Comparison of ENCODE assay signal across 7 cellular contexts in the genomic region with DNA sequence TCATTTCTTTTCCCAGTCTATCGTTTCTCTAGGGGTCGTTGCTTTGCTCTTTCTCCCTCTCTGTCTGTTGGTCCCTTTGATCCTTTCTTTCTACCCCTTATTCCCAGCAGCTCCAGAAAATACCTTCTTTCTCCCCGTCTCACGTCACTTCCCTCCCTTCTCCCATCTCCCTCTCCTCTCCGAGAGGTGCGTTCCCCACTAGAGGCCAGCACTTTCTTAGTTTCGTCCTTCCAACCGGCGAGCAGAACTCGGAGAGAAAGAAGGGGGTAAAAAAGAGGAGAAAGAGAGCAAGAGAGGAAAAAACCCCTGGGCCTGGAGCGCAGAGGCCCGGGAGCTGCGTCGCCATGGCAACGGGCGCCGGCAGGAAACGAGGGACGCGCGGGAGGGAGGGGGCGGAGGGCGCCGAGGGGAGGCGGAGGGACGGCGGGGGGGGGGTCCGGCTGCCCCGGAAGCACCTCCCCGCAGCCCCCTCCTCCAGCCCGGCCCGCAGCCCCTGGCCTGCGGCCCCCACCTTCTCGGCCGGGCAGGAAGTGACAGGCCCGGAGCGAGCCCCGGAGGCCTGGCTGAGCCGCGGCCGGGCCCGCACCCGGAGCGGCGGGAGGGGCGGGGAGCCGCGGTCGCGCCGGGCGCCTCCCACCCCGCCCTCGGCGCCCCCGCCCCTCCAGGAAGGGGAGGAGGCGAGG. TPM values are rescaled to one million over a fixed set of nuclear protein-coding genes. Genes with fewer than 3 reads are reported as not detected.
DNase-seq lines count a peak whose midpoint lies in the region; ATAC-seq and TF ChIP-seq lines count a peak whose summit lies in the region.
"Not testable (repeated sequence)": the region's sequence is repeated elsewhere in the genome, so short reads cannot be mapped to it uniquely, and the experiment has no call there.

A gene (plus strand): TSS at position 477 of the 683 bp plus-strand sequence. CDS start 3,169 bp downstream, outside the sequence.

- not testable (repeated sequence) for BruUV-seq in mammary epithelial cell (replicated peaks; lab: Mats Ljungman, UMichigan)

- TF ChIP-seq CTCF in mammary epithelial cell (conservative IDR thresholded peaks at IDR 0.05 in 1 of 2, IDR thresholded peaks at IDR 0.05 in 1 of 2; ENCODE audit: extremely low read depth in 1 of 2, insufficient read depth in 1 of 2, low read depth in 1 of 2, low read length in 2 of 2): peak; percentile 36 to 63
- TF ChIP-seq CTCF in sigmoid colon (IDR thresholded peaks at IDR 0.05): peak; percentile 29 to 52 (median 38)

- not testable (repeated sequence) for H4K20me1 ChIP-seq in mammary epithelial cell (ENCODE audit: insufficient read depth, low read length)

- DNase-seq in NCI-H2196 (lab: John Stamatoyannopoulos, UW; ENCODE audit: unreplicated experiment): peak; percentile 61
- DNase-seq in activated CD4-positive, CD25-positive, alpha-beta regulatory T cell (lab: John Stamatoyannopoulos, UW): peak; percentile 42 to 61 (median 58)
- DNase-seq in mammary epithelial cell: peak; percentile 75
- peak; percentile 91 for DNase-seq in sigmoid colon

- H3K36me3 ChIP-seq in mammary epithelial cell (ENCODE audit: insufficient read depth, low read length): not testable (repeated sequence)
- H3K36me3 ChIP-seq in iPS-18a (ENCODE audit: control insufficient read depth, low read depth, low read length) (peaks cover 21% of the 10 kb centered on the region), sigmoid colon (peaks cover 0 to 10% (median 0%) of the 10 kb centered on the region in 4 donors)

- not testable (repeated sequence) for TF ChIP-seq EP300 in sigmoid colon (IDR thresholded peaks at IDR 0.05)

- intact Hi-C loops in mammary epithelial cell (cut with micrococcal nuclease) (loop anchor here (2.0 to 5.0 kb wide), 2 partner anchors 35 to 237 kb away; a partner anchor contains a TSS), sigmoid colon (cut with DNase I) (loop anchor here (2.0 to 10.0 kb wide), 4 partner anchors 37 to 1301 kb away; a partner anchor contains a TSS)

- H3K4me2 ChIP-seq in mammary epithelial cell (ENCODE audit: insufficient read depth, low read depth, low read length): peak within 1 kb of the TSS; percentile 88

- peak within 1 kb of the TSS; percentile 79 for H3K9ac ChIP-seq in mammary epithelial cell (ENCODE audit: insufficient read depth, low read length)
- H3K9ac ChIP-seq in iPS-18a (ENCODE audit: low read length): peak within 1 kb of the TSS; percentile 99

- CTCF ChIA-PET in mammary epithelial cell (lab: Charles Lee; ENCODE audit: low non-redundant PET): interaction anchor here (0.6 to 0.7 kb wide), 2 partner anchors 29 to 260 kb away, joined by 5 to 8 read pairs; no protein-coding TSS in a partner anchor

- in situ Hi-C loops in mammary epithelial cell (cut with MboI; ENCODE audit: low sequenced_read_pairs in 2 of 2): not testable (repeated sequence)

- not testable (repeated sequence) for TF ChIP-seq POLR2A in sigmoid colon (IDR thresholded peaks at IDR 0.05)

- ATAC-seq in GM18520 (IDR thresholded peaks at IDR 0.05; ENCODE audit: unreplicated experiment): peak; percentile 40
- peak; percentile 58 for ATAC-seq in HG03097 (IDR thresholded peaks at IDR 0.05; ENCODE audit: low FRiP score, unreplicated experiment)

- dilution Hi-C loops in mammary epithelial cell (cut with HindIII; ENCODE audit: low sequenced_read_pairs): not testable (repeated sequence)

- H3K4me1 ChIP-seq in mammary epithelial cell (ENCODE audit: insufficient read depth, low read length): peaks cover 25% of the 10 kb centered on the region
- peaks cover 45% of the 10 kb centered on the region for H3K4me1 ChIP-seq in iPS-18a (ENCODE audit: control insufficient read depth, low read depth, low read length)
- H3K4me1 ChIP-seq in sigmoid colon: peaks cover 0 to 29% (median 23%) of the 10 kb centered on the region in 4 donors

- H3K27ac ChIP-seq in mammary epithelial cell (ENCODE audit: insufficient read depth, low read depth, low read length) (peak within 1 kb of the TSS; percentile 84), iPS-18a (ENCODE audit: low read length) (peak within 1 kb of the TSS; percentile 98), sigmoid colon (peak within 1 kb of the TSS; percentile 83 to 95 (median 92))

- 1% methylated on average over 9 of the region's 57 CpGs for WGBS in mammary epithelial cell (ENCODE audit: low coverage, missing lambda C conversion rate)
- WGBS in sigmoid colon, 2 donors: 0 to 1% methylated on average over 32 to 37 of the region's 57 CpGs

- peak within 1 kb of the TSS; percentile 44 to 71 (median 69) for H3K4me3 ChIP-seq in mammary epithelial cell (replicated peaks in 1 of 3; ENCODE audit: insufficient read depth in 1 of 3, low read depth in 2 of 3, low read length in 3 of 3)
- peak within 1 kb of the TSS; percentile 89 for H3K4me3 ChIP-seq in iPS-18a (ENCODE audit: low read length)
- H3K4me3 ChIP-seq in sigmoid colon: peak within 1 kb of the TSS; percentile 52 to 72 (median 64)

- H3K27me3 ChIP-seq in mammary epithelial cell (ENCODE audit: insufficient read depth, low read length); iPS-18a (ENCODE audit: control insufficient read depth, insufficient read depth, low read length); sigmoid colon: not testable (repeated sequence)

- H3K79me2 ChIP-seq in mammary epithelial cell (ENCODE audit: insufficient read depth, low read length): not testable (repeated sequence)

- not testable (repeated sequence) for H3K9me3 ChIP-seq in mammary epithelial cell (replicated peaks; ENCODE audit: insufficient read depth, low read length); iPS-18a (ENCODE audit: control insufficient read depth, low read depth, low read length); sigmoid colon

- H2AFZ ChIP-seq in mammary epithelial cell (ENCODE audit: low read depth, low read length): peak within 1 kb of the TSS; percentile 94

RNA-seq across cellular contexts. Expression of the gene that starts here (rescaled TPM):
- total RNA-seq in mammary epithelial cell: 10 to 100 TPM; 13.0 to 16.0 TPM
- polyA plus RNA-seq in mammary epithelial cell: 12.1 TPM
- 10.3 TPM for polyA minus RNA-seq in mammary epithelial cell
- total RNA-seq in sigmoid colon: 10 to 100 TPM; 31.0 to 46.8 (median 36.7) TPM
- polyA plus RNA-seq in sigmoid colon: 10 to 100 TPM in 1 of 3 donors, 1 to 10 TPM in 2; 2.1 to 14.7 (median 3.0) TPM

Comparison
In these comparisons a context has a peak if more than half of its experiments do, and no peak if none do; other contexts are left out.
1. Peak in every context shown above with its lines: DNase-seq, ATAC-seq, H3K4me3 ChIP-seq and H3K27ac ChIP-seq.